Comparison of ENCODE assay signal across 17 cellular contexts in genomic region chr20:15619816-15620215, GRCh38.
DNase-seq lines count a peak whose midpoint lies in the region; ATAC-seq and TF ChIP-seq lines count a peak whose summit lies in the region.
"Had no signal": no experiment of that assay in that cellular context is flagged by ENCODE, and none has a peak within 500 bp of the region (broad histone marks: within the 10 kb centered on the region; RNA-seq: fewer than 3 reads in every experiment).

No MANE protein-coding gene starts in this region.

- no peak overlapping the region for H3K4me3 Mint-ChIP-seq in nephron progenitor cell
- no peak overlapping the region for H3K4me3 Mint-ChIP-seq in mesothelial cell of epicardium
- H3K4me3 Mint-ChIP-seq: CD14-positive monocyte; CD8-positive, alpha-beta T cell had no signal

- H3K9me3 Mint-ChIP-seq in nephron progenitor cell (no peaks in the 10 kb centered on the region), mesothelial cell of epicardium (peaks cover 4% of the 10 kb centered on the region)
- H3K9me3 Mint-ChIP-seq in activated naive CD4-positive, alpha-beta T cell treated with anti-CD3 and anti-CD28 coated beads, Interleukin-2, amount 50 U/mL, for 72 hours: peaks cover 12 to 32% of the 10 kb centered on the region in 2 donors

- TF ChIP-seq CTCF in nephron progenitor cell (IDR thresholded peaks at IDR 0.05) (no peak), mesothelial cell of epicardium (IDR thresholded peaks at IDR 0.05; ENCODE audit: unreplicated experiment) (no peak)

- H3K36me3 Mint-ChIP-seq in nephron progenitor cell (ENCODE audit: low read depth): no peaks in the 10 kb centered on the region
- peaks cover 0 to 11% of the 10 kb centered on the region in 2 donors for H3K36me3 Mint-ChIP-seq in activated naive CD4-positive, alpha-beta T cell treated with anti-CD3 and anti-CD28 coated beads, Interleukin-2, amount 50 U/mL, for 72 hours
- no peaks in the 10 kb centered on the region for H3K36me3 Mint-ChIP-seq in mesothelial cell of epicardium
- H3K36me3 Mint-ChIP-seq: CD14-positive monocyte; CD8-positive, alpha-beta T cell had no signal

- H3K4me1 Mint-ChIP-seq in nephron progenitor cell (peaks cover 14% of the 10 kb centered on the region), mesothelial cell of epicardium (peaks cover 5% of the 10 kb centered on the region)
- H3K4me1 Mint-ChIP-seq: CD14-positive monocyte had no signal

- H3K27me3 Mint-ChIP-seq in nephron progenitor cell (ENCODE audit: low read depth, poor library complexity): peaks cover 6% of the 10 kb centered on the region
- H3K27me3 Mint-ChIP-seq in mesothelial cell of epicardium (ENCODE audit: low read depth): no peaks in the 10 kb centered on the region

- H3K27ac Mint-ChIP-seq in nephron progenitor cell (peak overlapping the region; percentile 58), mesothelial cell of epicardium (no peak overlapping the region)
- H3K27ac Mint-ChIP-seq in activated naive CD4-positive, alpha-beta T cell treated with anti-CD3 and anti-CD28 coated beads, Interleukin-2, amount 50 U/mL, for 72 hours: no peak overlapping the region
- H3K27ac Mint-ChIP-seq: CD14-positive monocyte; CD8-positive, alpha-beta T cell had no signal

- no peak for ATAC-seq in activated naive CD4-positive, alpha-beta T cell treated with anti-CD3 and anti-CD28 coated beads, Interleukin-2, amount 50 U/mL, for 72 hours
- no peak for ATAC-seq in HG02840 (IDR thresholded peaks at IDR 0.05; ENCODE audit: low FRiP score, unreplicated experiment)
- ATAC-seq: CD8-positive, alpha-beta T cell; HepG2 had no signal

- peak; percentile 44 for DNase-seq in EH (ENCODE audit: low read depth)
- DNase-seq in M059J (ENCODE audit: low read depth): peak; percentile 60
- DNase-seq in RPMI7951 (ENCODE audit: low read depth): peak; percentile 3
- DNase-seq in nephron progenitor cell: no peak
- DNase-seq in activated naive CD4-positive, alpha-beta T cell treated with anti-CD3 and anti-CD28 coated beads, Interleukin-2, amount 50 U/mL, for 72 hours (ENCODE audit: low spot score in 2 of 2): no peak
- DNase-seq in mesothelial cell of epicardium (ENCODE audit: low spot score in 2 of 2, unreplicated experiment in 2 of 2): no peak
- DNase-seq in MV-4-11 (lab: John Stamatoyannopoulos, UW): no peak
- DNase-seq: CD8-positive, alpha-beta T cell; COR-L47; DMS153; DMS79 treated with DMSO at 0.1 percent for 48 hours; GF-D8; GM23248; H7 had no signal

Comparison
In these comparisons a context has a peak if more than half of its experiments do, and no peak if none do; other contexts are left out.
1. DNase-seq: peak in EH (single experiment), M059J (single experiment) and RPMI7951 (single experiment); none in nephron progenitor cell (single experiment), activated naive CD4-positive, alpha-beta T cell treated with anti-CD3 and anti-CD28 coated beads, Interleukin-2, amount 50 U/mL, for 72 hours (0 of 2), mesothelial cell of epicardium (0 of 2) and MV-4-11 (single experiment).